ENCODE assay signal across 27 cellular contexts in the genomic region with DNA sequence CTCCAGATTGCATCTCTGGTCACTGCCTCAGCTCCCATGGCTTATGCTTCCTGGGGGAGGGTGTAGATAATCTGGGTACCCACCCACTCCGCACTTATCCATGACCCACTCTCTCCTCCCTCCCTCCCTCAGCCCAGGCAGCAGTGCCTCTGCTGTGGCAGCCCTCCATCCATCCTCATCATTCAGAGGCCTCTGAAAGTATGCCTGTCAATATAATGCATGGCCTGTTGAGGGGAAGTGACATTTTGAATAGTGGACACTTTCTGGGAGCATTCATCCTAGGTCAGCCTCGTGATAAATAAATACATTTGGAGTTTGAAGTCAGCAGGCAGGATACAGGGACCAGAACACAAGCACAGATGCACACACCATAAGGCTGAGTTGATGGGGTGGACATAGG. TPM values are rescaled to one million over a fixed set of nuclear protein-coding genes. Genes with fewer than 3 reads are reported as not detected.
"Had no signal": no experiment of that assay in that cellular context is flagged by ENCODE, and none has a peak within 500 bp of the region (broad histone marks: within the 10 kb centered on the region; RNA-seq: fewer than 3 reads in every experiment).

No MANE protein-coding gene starts in this region.

- H3K9ac ChIP-seq: parathyroid adenoma had no signal

- H3K4me3 ChIP-seq: psoas muscle, right lobe of liver, sigmoid colon, stomach, thoracic aorta, thyroid gland, tibial nerve, upper lobe of left lung, vagina had no signal

- H3K9me3 Mint-ChIP-seq: naive thymus-derived CD8-positive, alpha-beta T cell; nephron; neural crest cell; stimulated activated effector memory CD8-positive, alpha-beta T cell treated with anti-CD3 and anti-CD28 coated beads, Interleukin-12 subunit alpha, Interleukin-12 subunit beta, amount 100 ng/mL, for 72 hours; stimulated activated naive B cell treated with anti-CD40 and anti-IgM and Interleukin-4, amounts not matched to agents 10 μg/mL and 1 μg/mL and 100 μg/mL, for 72 hours; stimulated activated naive CD8-positive, alpha-beta T cell treated with anti-CD3 and anti-CD28 coated beads, Interleukin-15, Interleukin-2, amounts not matched to agents 100 ng/mL and 50 ng/mL, for 24 hours had no signal

- H3K27ac ChIP-seq: neutrophil, parathyroid adenoma, psoas muscle, right lobe of liver, sigmoid colon, thoracic aorta, thyroid gland, upper lobe of left lung, vagina had no signal

- ATAC-seq: naive thymus-derived CD8-positive, alpha-beta T cell; psoas muscle; right cardiac atrium; right lobe of liver; stimulated activated effector memory CD8-positive, alpha-beta T cell treated with anti-CD3 and anti-CD28 coated beads, Interleukin-12 subunit alpha, Interleukin-12 subunit beta, amount 100 ng/mL, for 72 hours; stimulated activated naive B cell treated with anti-CD40 and anti-IgM and Interleukin-4, amounts not matched to agents 10 μg/mL and 1 μg/mL and 100 μg/mL, for 72 hours had no signal

- DNase-seq: naive thymus-derived CD8-positive, alpha-beta T cell; nucleus accumbens; psoas muscle; right cardiac atrium; right lobe of liver; sigmoid colon; small intestine; stimulated activated CD4-positive, alpha-beta T cell treated with anti-CD3 and anti-CD28 coated beads, Interleukin-15, amount 100 ng/mL, for 24 hours; stimulated activated CD4-positive, alpha-beta T cell treated with anti-CD3 and anti-CD28 coated beads, Interleukin-2, amount 100 ng/mL, for 24 hours; stimulated activated CD4-positive, alpha-beta T cell treated with anti-CD3 and anti-CD28 coated beads, Interleukin-2, amount 100 ng/mL, for 48 hours; stimulated activated CD4-positive, alpha-beta T cell treated with anti-CD3 and anti-CD28 coated beads, Interleukin-4, amount 100 ng/mL, for 24 hours; stimulated activated naive B cell treated with anti-CD40 and anti-IgM and Interleukin-4, amounts not matched to agents 10 μg/mL and 1 μg/mL and 100 μg/mL, for 72 hours; stimulated activated naive CD4-positive, alpha-beta T cell treated with Interleukin-2 at 50 U/mL for 16 hours; stomach; thyroid gland; trophoblast cell; upper lobe of left lung had no signal

- H2AFZ ChIP-seq: parathyroid adenoma had no signal

- H3K9me3 ChIP-seq: neutrophil, psoas muscle, right lobe of liver, sigmoid colon, stomach, thoracic aorta, thyroid gland, tibial nerve, upper lobe of left lung, vagina had no signal

- H3K4me3 Mint-ChIP-seq: naive thymus-derived CD8-positive, alpha-beta T cell; nephron; neural crest cell; stimulated activated effector memory CD8-positive, alpha-beta T cell treated with anti-CD3 and anti-CD28 coated beads, Interleukin-12 subunit alpha, Interleukin-12 subunit beta, amount 100 ng/mL, for 72 hours; stimulated activated naive B cell treated with anti-CD40 and anti-IgM and Interleukin-4, amounts not matched to agents 10 μg/mL and 1 μg/mL and 100 μg/mL, for 72 hours; stimulated activated naive CD8-positive, alpha-beta T cell treated with anti-CD3 and anti-CD28 coated beads, Interleukin-15, Interleukin-2, amounts not matched to agents 100 ng/mL and 50 ng/mL, for 24 hours had no signal

- H3K27me3 ChIP-seq: right lobe of liver, sigmoid colon, stomach, thyroid gland, tibial nerve, upper lobe of left lung, vagina had no signal

- H3K79me2 ChIP-seq: parathyroid adenoma had no signal

- H3K36me3 ChIP-seq: neutrophil, right lobe of liver, sigmoid colon, stomach, thoracic aorta, thyroid gland, tibial nerve, upper lobe of left lung, vagina had no signal

- H3K36me3 Mint-ChIP-seq: naive thymus-derived CD8-positive, alpha-beta T cell; stimulated activated effector memory CD8-positive, alpha-beta T cell treated with anti-CD3 and anti-CD28 coated beads, Interleukin-12 subunit alpha, Interleukin-12 subunit beta, amount 100 ng/mL, for 72 hours; stimulated activated naive B cell treated with anti-CD40 and anti-IgM and Interleukin-4, amounts not matched to agents 10 μg/mL and 1 μg/mL and 100 μg/mL, for 72 hours had no signal

- H3K27ac Mint-ChIP-seq: naive thymus-derived CD8-positive, alpha-beta T cell; nephron; progenitor cell of endocrine pancreas; stimulated activated effector memory CD8-positive, alpha-beta T cell treated with anti-CD3 and anti-CD28 coated beads, Interleukin-12 subunit alpha, Interleukin-12 subunit beta, amount 100 ng/mL, for 72 hours; stimulated activated naive B cell treated with anti-CD40 and anti-IgM and Interleukin-4, amounts not matched to agents 10 μg/mL and 1 μg/mL and 100 μg/mL, for 72 hours; stimulated activated naive CD8-positive, alpha-beta T cell treated with anti-CD3 and anti-CD28 coated beads, Interleukin-15, Interleukin-2, amounts not matched to agents 100 ng/mL and 50 ng/mL, for 24 hours had no signal

- H3K4me1 Mint-ChIP-seq: stimulated activated effector memory CD8-positive, alpha-beta T cell treated with anti-CD3 and anti-CD28 coated beads, Interleukin-12 subunit alpha, Interleukin-12 subunit beta, amount 100 ng/mL, for 72 hours had no signal

- H3K27me3 Mint-ChIP-seq: stimulated activated naive CD8-positive, alpha-beta T cell treated with anti-CD3 and anti-CD28 coated beads, Interleukin-15, Interleukin-2, amounts not matched to agents 100 ng/mL and 50 ng/mL, for 24 hours had no signal

RNA-seq across cellular contexts. Expression of a gene that starts 23.2 kb away (rescaled TPM):
- polyA plus RNA-seq: naive thymus-derived CD8-positive, alpha-beta T cell had no signal

RNA-seq across cellular contexts. Expression of a gene that starts 53.0 kb away (rescaled TPM):
- total RNA-seq: naive thymus-derived CD8-positive, alpha-beta T cell had no signal
- polyA plus RNA-seq: naive thymus-derived CD8-positive, alpha-beta T cell had no signal
